ENCODE assay signal across 8 cellular contexts in the genomic region with DNA sequence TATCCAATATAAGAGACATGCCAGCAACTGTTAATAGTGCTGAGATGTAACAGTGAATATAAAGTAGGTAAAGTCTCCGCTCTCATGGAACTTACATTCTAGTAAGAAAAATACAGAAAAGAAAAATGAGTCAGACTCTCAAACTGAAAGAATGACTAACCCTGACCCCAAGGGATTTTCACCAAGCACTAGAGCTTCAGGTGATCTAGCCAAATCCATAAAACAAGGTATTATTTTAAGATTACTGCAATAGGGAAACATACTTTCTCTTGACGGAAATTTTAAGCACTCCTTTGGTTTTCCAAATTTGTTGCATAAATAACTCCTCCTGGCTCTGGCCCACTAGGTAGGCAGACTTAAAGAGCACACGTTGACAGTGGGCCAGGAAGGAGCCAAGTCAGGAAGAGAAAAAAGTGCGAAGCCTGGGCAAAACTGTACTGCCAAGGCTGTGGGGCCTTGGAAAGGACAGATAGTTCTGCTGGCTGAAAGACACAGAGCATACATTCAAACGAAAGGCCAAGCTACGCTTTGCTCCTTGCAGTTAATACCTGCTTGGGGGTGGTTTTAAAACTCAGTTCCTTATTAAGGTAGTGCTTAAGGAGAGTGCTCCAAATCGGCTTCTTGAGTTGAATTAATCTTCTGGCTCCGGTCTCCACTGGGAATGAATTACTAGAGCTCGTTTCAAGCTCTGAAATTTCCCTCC. TPM values are rescaled to one million over a fixed set of nuclear protein-coding genes. Genes with fewer than 3 reads are reported as not detected.
A peak's percentile ranks its signal among the peaks of the same experiment; 100 is the strongest.
DNase-seq lines count a peak whose midpoint lies in the region; ATAC-seq and TF ChIP-seq lines count a peak whose summit lies in the region.

No MANE protein-coding gene starts in this region.

- H3K36me3 Mint-ChIP-seq in activated CD4-positive, alpha-beta T cell treated with anti-CD3 and anti-CD28 coated beads, Interleukin-2, amount 10 ng/mL, durations not matched to agents 7 days and 5 days (ENCODE audit: low read depth) = peaks cover 5% of the 10 kb centered on the region

- no peak for TF ChIP-seq CTCF in epithelial cell of proximal tubule (conservative IDR thresholded peaks at IDR 0.05; ENCODE audit: low read depth, low read length)

- peak overlapping the region; percentile 78 for H3K4me3 ChIP-seq in epithelial cell of proximal tubule (ENCODE audit: low read depth, low read length)

- H3K27me3 Mint-ChIP-seq in activated CD4-positive, alpha-beta T cell treated with anti-CD3 and anti-CD28 coated beads, Interleukin-2, amount 10 ng/mL, durations not matched to agents 7 days and 5 days = no peaks in the 10 kb centered on the region

- CTCF ChIA-PET in activated CD4-positive, alpha-beta T cell treated with anti-CD3 and anti-CD28 coated beads, Interleukin-2, amount 10 ng/mL, durations not matched to agents 7 days and 5 days (lab: Charles Lee) = interaction anchor here (0.5 to 2.0 kb wide), 3 partner anchors 15 to 644 kb away, joined by 3 to 6 read pairs (median 4); no protein-coding TSS in a partner anchor

- POLR2A ChIA-PET in activated CD4-positive, alpha-beta T cell treated with anti-CD3 and anti-CD28 coated beads, Interleukin-2, amount 10 ng/mL, durations not matched to agents 7 days and 5 days (lab: Charles Lee) = no interaction called here

- no peak for DNase-seq in activated CD4-positive, alpha-beta T cell treated with anti-CD3 and anti-CD28 coated beads, Interleukin-2, amount 10 ng/mL, durations not matched to agents 7 days and 5 days
- no peak for DNase-seq in activated CD4-positive, alpha-beta T cell treated with anti-CD3 and anti-CD28 coated beads, Interleukin-2, amount 50 U/mL, for 4 hours
- DNase-seq in RKO (ENCODE audit: low spot score) (peak; percentile 73), epithelial cell of proximal tubule (ENCODE audit: low read depth) (no peak), pons (ENCODE audit: low spot score) (peak; percentile 25), HuH-7 (ENCODE audit: low spot score) (no peak), cerebellum (ENCODE audit: low spot score) (no peak)

- peak overlapping the region; percentile 96 for H3K4me3 Mint-ChIP-seq in activated CD4-positive, alpha-beta T cell treated with anti-CD3 and anti-CD28 coated beads, Interleukin-2, amount 10 ng/mL, durations not matched to agents 7 days and 5 days

- peak; percentile 37 for ATAC-seq in HG02763 (IDR thresholded peaks at IDR 0.05; ENCODE audit: unreplicated experiment)

- H3K4me1 Mint-ChIP-seq in activated CD4-positive, alpha-beta T cell treated with anti-CD3 and anti-CD28 coated beads, Interleukin-2, amount 10 ng/mL, durations not matched to agents 7 days and 5 days = peaks cover 41% of the 10 kb centered on the region

- H3K27ac Mint-ChIP-seq in activated CD4-positive, alpha-beta T cell treated with anti-CD3 and anti-CD28 coated beads, Interleukin-2, amount 10 ng/mL, durations not matched to agents 7 days and 5 days = peak overlapping the region; percentile 89

- no peaks in the 10 kb centered on the region for H3K9me3 Mint-ChIP-seq in activated CD4-positive, alpha-beta T cell treated with anti-CD3 and anti-CD28 coated beads, Interleukin-2, amount 10 ng/mL, durations not matched to agents 7 days and 5 days

RNA-seq across cellular contexts. Expression of a gene that starts 1.4 kb away (rescaled TPM):
- 10 to 100 TPM; 75.6 to 83.5 TPM for total RNA-seq in activated CD4-positive, alpha-beta T cell treated with anti-CD3 and anti-CD28 coated beads, Interleukin-2, amount 10 ng/mL, durations not matched to agents 7 days and 5 days
- total RNA-seq in epithelial cell of proximal tubule = 173 and 228 TPM in 2 replicates
- total RNA-seq in cerebellum = 33.7 TPM

RNA-seq across cellular contexts. Expression of a gene that starts 48.1 kb away (rescaled TPM):
- 10 to 100 TPM; 12.3 to 12.5 TPM for total RNA-seq in activated CD4-positive, alpha-beta T cell treated with anti-CD3 and anti-CD28 coated beads, Interleukin-2, amount 10 ng/mL, durations not matched to agents 7 days and 5 days
- total RNA-seq in epithelial cell of proximal tubule = 9.5 and 12.0 TPM in 2 replicates
- total RNA-seq in cerebellum = 24.7 TPM

Comparison
In these comparisons a context has a peak if more than half of its experiments do, and no peak if none do; other contexts are left out.
1. DNase-seq: peak in RKO (single experiment) and pons (single experiment); none in activated CD4-positive, alpha-beta T cell treated with anti-CD3 and anti-CD28 coated beads, Interleukin-2, amount 10 ng/mL, durations not matched to agents 7 days and 5 days (single experiment), activated CD4-positive, alpha-beta T cell treated with anti-CD3 and anti-CD28 coated beads, Interleukin-2, amount 50 U/mL, for 4 hours (0 of 2), epithelial cell of proximal tubule (single experiment), HuH-7 (single experiment) and cerebellum (single experiment).